In the genomic region with DNA sequence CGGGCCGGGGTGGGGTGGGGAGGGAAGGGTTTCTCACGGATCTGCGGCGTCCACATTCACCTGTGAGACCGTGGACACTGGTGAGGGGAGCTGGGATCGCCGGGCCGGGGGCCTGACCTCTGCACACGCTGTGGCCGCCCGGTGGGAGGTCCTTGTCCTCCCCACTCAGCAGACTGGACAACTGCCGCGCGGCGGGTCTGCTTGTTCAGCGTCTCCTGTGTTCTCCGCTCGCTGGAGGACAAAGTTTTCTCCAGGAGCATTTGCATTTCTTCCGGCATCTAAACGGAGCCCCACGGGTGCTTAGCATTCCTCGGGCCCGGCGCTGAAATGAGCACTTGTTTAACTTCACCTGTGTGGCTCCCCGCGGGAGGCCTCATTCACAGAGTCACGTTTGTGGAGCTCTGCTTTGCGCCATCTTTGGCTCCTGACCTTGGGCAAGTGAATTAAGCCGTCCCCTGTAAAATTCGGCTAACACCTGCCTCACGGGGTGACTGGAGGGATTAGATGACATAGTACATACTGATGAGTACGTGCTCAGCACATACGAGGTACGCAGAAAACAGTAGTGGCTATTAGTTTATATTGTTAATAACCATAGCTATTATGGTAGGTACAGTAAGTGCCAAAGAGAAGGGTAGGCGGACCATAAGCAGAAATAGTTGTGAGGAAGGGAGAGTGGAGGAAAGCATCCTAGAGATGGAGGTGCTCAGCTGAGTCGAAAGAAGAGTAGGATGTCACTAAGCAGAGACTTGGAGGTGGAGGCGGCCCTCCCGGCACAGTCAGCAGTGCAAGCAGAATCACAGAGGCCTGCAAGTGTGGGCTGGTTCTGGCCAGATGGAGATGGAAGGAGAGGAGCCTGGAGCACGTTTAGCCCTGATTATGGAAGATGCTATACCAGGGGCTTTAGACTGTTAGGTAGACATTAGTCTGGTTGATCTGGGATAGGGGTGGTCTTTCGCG, we compare ENCODE assay signal across 8 cellular contexts. TPM values are rescaled to one million over a fixed set of nuclear protein-coding genes. Genes with fewer than 3 reads are reported as not detected.
DNase-seq lines count a peak whose midpoint lies in the region; ATAC-seq and TF ChIP-seq lines count a peak whose summit lies in the region.

No MANE protein-coding gene starts in this region.

- 0 out of 2 replicates have a peak, but pooled peaks cover 4% of the 10 kb centered on the region for H3F3A ChIP-seq in OCI-LY1 (ENCODE audit: insufficient read depth, low read length)

- H3K4me3 ChIP-seq in OCI-LY1 (ENCODE audit: low read depth, low read length, poor library complexity, severe bottlenecking), result peak overlapping the region; percentile 78
- H3K4me3 ChIP-seq in lower leg skin (ENCODE audit: low read depth, poor library complexity, severe bottlenecking), result peak overlapping the region; percentile 87
- H3K4me3 ChIP-seq in subcutaneous abdominal adipose tissue (ENCODE audit: low read depth in 1 of 5, low read length in 5 of 5), result peak overlapping the region; percentile 87 to 100 (median 97)

- H4K20me1 ChIP-seq in OCI-LY1 (ENCODE audit: insufficient read depth, low read length), result no peaks in the 10 kb centered on the region

- H3K4me1 ChIP-seq in OCI-LY1 (ENCODE audit: insufficient read depth, low read length, severe bottlenecking) (peaks cover 17% of the 10 kb centered on the region), subcutaneous abdominal adipose tissue (ENCODE audit: control insufficient read depth in 5 of 5, insufficient read depth in 5 of 5, low read length in 5 of 5) (peaks cover 7 to 20% (median 17%) of the 10 kb centered on the region in 5 donors)

- H3K9me2 ChIP-seq in OCI-LY1 (ENCODE audit: low read depth, low read length), result no peaks in the 10 kb centered on the region

- H3K79me2 ChIP-seq in OCI-LY1 (ENCODE audit: insufficient read depth, low read length), result peaks cover 14% of the 10 kb centered on the region

- CTCF ChIA-PET in activated naive CD4-positive, alpha-beta T cell treated with anti-CD3 and anti-CD28 coated beads for 36 hours (lab: Charles Lee), result interaction anchor here (0.5 to 2.3 kb wide), 5 partner anchors 20 to 330 kb away, joined by 3 to 5 read pairs (median 4); a partner anchor contains a TSS

- TF ChIP-seq CTCF in OCI-LY1 (IDR thresholded peaks at IDR 0.05; ENCODE audit: low read length) (no peak), lower leg skin (IDR thresholded peaks at IDR 0.05) (no peak)

- no peak overlapping the region for H3K27ac ChIP-seq in OCI-LY1 (ENCODE audit: low read depth, low read length, poor library complexity, severe bottlenecking)
- H3K27ac ChIP-seq in subcutaneous abdominal adipose tissue (ENCODE audit: low read depth, low read length), result peak overlapping the region; percentile 89

- intact Hi-C loops in activated naive CD4-positive, alpha-beta T cell treated with anti-CD3 and anti-CD28 coated beads for 36 hours (cut with micrococcal nuclease), result no loop called here
- intact Hi-C loops in lower leg skin (cut with DNase I; ENCODE audit: low total_unique reads), result no loop called here

- H3K4me3 Mint-ChIP-seq in activated naive CD4-positive, alpha-beta T cell treated with anti-CD3 and anti-CD28 coated beads for 36 hours, result peak overlapping the region; percentile 93
- H3K4me3 Mint-ChIP-seq in central memory CD8-positive, alpha-beta T cell, result peak overlapping the region; percentile 95

- H2AFZ ChIP-seq in OCI-LY1 (ENCODE audit: low read length), result no peak overlapping the region

- peaks cover 30% of the 10 kb centered on the region for H3K36me3 Mint-ChIP-seq in activated naive CD4-positive, alpha-beta T cell treated with anti-CD3 and anti-CD28 coated beads for 36 hours (ENCODE audit: low read depth)
- peaks cover 27% of the 10 kb centered on the region for H3K36me3 Mint-ChIP-seq in central memory CD8-positive, alpha-beta T cell (ENCODE audit: insufficient read depth)

- no peaks in the 10 kb centered on the region for H3K9me3 Mint-ChIP-seq in activated naive CD4-positive, alpha-beta T cell treated with anti-CD3 and anti-CD28 coated beads for 36 hours
- no peaks in the 10 kb centered on the region for H3K9me3 Mint-ChIP-seq in central memory CD8-positive, alpha-beta T cell

- WGBS in lower leg skin, 2 donors, result 6 to 17% methylated on average over 26 to 40 of the region's 42 CpGs

- no peaks in the 10 kb centered on the region for H3K9me3 ChIP-seq in OCI-LY1 (ENCODE audit: low read length)
- H3K9me3 ChIP-seq in subcutaneous abdominal adipose tissue (ENCODE audit: control insufficient read depth in 5 of 5, low read length in 5 of 5), result no peaks in the 10 kb centered on the region

- H3K36me3 ChIP-seq in OCI-LY1 (ENCODE audit: insufficient read depth, low read length), result peaks cover 59% of the 10 kb centered on the region
- peaks cover 9 to 36% (median 32%) of the 10 kb centered on the region in 5 donors for H3K36me3 ChIP-seq in subcutaneous abdominal adipose tissue (ENCODE audit: control insufficient read depth in 5 of 5, insufficient read depth in 5 of 5, low read length in 5 of 5)

- TF ChIP-seq POLR2A in lower leg skin (IDR thresholded peaks at IDR 0.05), result no peak

- H3K27ac Mint-ChIP-seq in activated naive CD4-positive, alpha-beta T cell treated with anti-CD3 and anti-CD28 coated beads for 36 hours, result peak overlapping the region; percentile 81
- H3K27ac Mint-ChIP-seq in central memory CD8-positive, alpha-beta T cell (ENCODE audit: low read depth), result peak overlapping the region; percentile 89

- peak overlapping the region; percentile 66 for H3K9ac ChIP-seq in OCI-LY1 (ENCODE audit: low read length)
- H3K9ac ChIP-seq in subcutaneous abdominal adipose tissue (ENCODE audit: low read length in 5 of 5), result peak overlapping the region; percentile 68 to 98 (median 88)

- H3K4me1 Mint-ChIP-seq in activated naive CD4-positive, alpha-beta T cell treated with anti-CD3 and anti-CD28 coated beads for 36 hours (ENCODE audit: low read depth), result peaks cover 32% of the 10 kb centered on the region
- H3K4me1 Mint-ChIP-seq in central memory CD8-positive, alpha-beta T cell, result peaks cover 35% of the 10 kb centered on the region

- H3K27me3 Mint-ChIP-seq in activated naive CD4-positive, alpha-beta T cell treated with anti-CD3 and anti-CD28 coated beads for 36 hours (ENCODE audit: low read depth), result no peaks in the 10 kb centered on the region
- H3K27me3 Mint-ChIP-seq in central memory CD8-positive, alpha-beta T cell, result no peaks in the 10 kb centered on the region

- DNase-seq in activated naive CD4-positive, alpha-beta T cell treated with anti-CD3 and anti-CD28 coated beads for 36 hours, result peak; percentile 23
- DNase-seq in activated naive CD4-positive, alpha-beta T cell treated with anti-CD3 and anti-CD28 coated beads, Interleukin-2, amount 50 U/mL, for 16 hours, result no peak
- no peak for DNase-seq in central memory CD8-positive, alpha-beta T cell (ENCODE audit: low spot score in 2 of 2)
- DNase-seq in lower leg skin (ENCODE audit: low spot score in 2 of 2), result no peak
- no peak for DNase-seq in midbrain (lab: John Stamatoyannopoulos, UW)

- ATAC-seq in central memory CD8-positive, alpha-beta T cell (replicated peaks; ENCODE audit: extremely low read depth, poor library complexity, severe bottlenecking), result peak; percentile 22
- ATAC-seq in GM19328 (IDR thresholded peaks at IDR 0.05; ENCODE audit: unreplicated experiment), result no peak

- H3K27me3 ChIP-seq in OCI-LY1 (ENCODE audit: insufficient read depth, low read length), result no peaks in the 10 kb centered on the region
- H3K27me3 ChIP-seq in subcutaneous abdominal adipose tissue (ENCODE audit: control insufficient read depth in 5 of 5, insufficient read depth in 4 of 5, low read length in 5 of 5), result no peaks in the 10 kb centered on the region

- peak overlapping the region; percentile 84 for H3K4me2 ChIP-seq in OCI-LY1 (ENCODE audit: low read length)

RNA-seq across cellular contexts. Expression of a gene that starts 0.9 kb away (rescaled TPM):
- 10 to 100 TPM; 57.4 TPM for total RNA-seq in activated naive CD4-positive, alpha-beta T cell treated with anti-CD3 and anti-CD28 coated beads for 36 hours
- 10 to 100 TPM; 26.8 to 43.5 (median 32.7) TPM for total RNA-seq in lower leg skin

RNA-seq across cellular contexts. Expression of a gene that starts 39.7 kb away (rescaled TPM):
- total RNA-seq in activated naive CD4-positive, alpha-beta T cell treated with anti-CD3 and anti-CD28 coated beads for 36 hours, result 10 to 100 TPM; 39.7 to 39.8 TPM
- 1 to 10 TPM in 2 of 4 donors, under 1 TPM in 2; 0.44 to 1.5 (median 0.91) TPM for total RNA-seq in lower leg skin

Comparison
In these comparisons a context has a peak if more than half of its experiments do, and no peak if none do; other contexts are left out.
1. RNA of a gene that starts 39.7 kb away (total RNA-seq): 39.7 to 39.8 TPM in activated naive CD4-positive, alpha-beta T cell treated with anti-CD3 and anti-CD28 coated beads for 36 hours; 0.44 to 1.5 TPM in lower leg skin; every median in the first group is over 10 times any median in the second.
2. Peak in every context shown above with its lines, with median percentiles within 50 percentile points of each other: H3K4me3 ChIP-seq.